30 cellular contexts compared by ENCODE assay signal in the genomic region with DNA sequence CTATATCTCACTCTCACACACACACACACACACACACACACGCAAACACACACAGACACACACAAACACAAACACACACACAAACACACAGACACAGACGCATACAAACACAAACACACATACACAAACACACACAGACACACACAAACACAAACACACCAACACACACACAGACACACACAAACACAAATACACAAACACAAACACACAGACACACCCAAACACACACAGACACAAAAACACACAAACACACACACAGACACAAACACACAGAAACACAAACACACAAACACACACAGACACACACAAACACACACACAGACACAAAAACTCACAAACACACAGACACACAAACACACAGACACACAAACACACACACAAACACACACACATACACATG.
"Had no signal": no experiment of that assay in that cellular context is flagged by ENCODE, and none has a peak within 500 bp of the region (broad histone marks: within the 10 kb centered on the region; RNA-seq: fewer than 3 reads in every experiment).

No MANE protein-coding gene starts in this region.

- H3K79me2 ChIP-seq: hepatocyte, parathyroid adenoma had no signal

- H3K9ac ChIP-seq: parathyroid adenoma had no signal

- H2AFZ ChIP-seq: hepatocyte, parathyroid adenoma had no signal

- H3K36me3 Mint-ChIP-seq: mesothelial cell of epicardium; naive B cell; natural killer cell treated with Interleukin-12 subunit alpha and Interleukin-12 subunit beta and Interleukin-15 and Interleukin-18, amount 100 ng/mL, for 72 hours; type B pancreatic cell had no signal

- H3K27me3 ChIP-seq: gastrocnemius medialis, hepatocyte, left lung, thyroid gland had no signal

- H3K27ac Mint-ChIP-seq: mesothelial cell of epicardium; naive B cell; natural killer cell treated with Interleukin-12 subunit alpha and Interleukin-12 subunit beta and Interleukin-15 and Interleukin-18, amount 100 ng/mL, for 72 hours; progenitor cell of endocrine pancreas; stimulated activated naive CD8-positive, alpha-beta T cell treated with anti-CD3 and anti-CD28 coated beads, Interleukin-15, amount 100 ng/mL, for 72 hours; type B pancreatic cell had no signal

- H3K4me1 ChIP-seq: gastrocnemius medialis, heart left ventricle, left lung, parathyroid adenoma, suprapubic skin, thyroid gland had no signal

- ATAC-seq: esophagus mucosa; gastrocnemius medialis; heart left ventricle; left cardiac atrium; left lung; mucosa of descending colon; natural killer cell treated with Interleukin-12 subunit alpha and Interleukin-12 subunit beta and Interleukin-15 and Interleukin-18, amount 100 ng/mL, for 72 hours; sciatic nerve; stimulated activated naive CD8-positive, alpha-beta T cell treated with anti-CD3 and anti-CD28 coated beads, Interleukin-15, amount 100 ng/mL, for 72 hours had no signal

- H3K9me3 Mint-ChIP-seq: mesothelial cell of epicardium; naive B cell; natural killer cell treated with Interleukin-12 subunit alpha and Interleukin-12 subunit beta and Interleukin-15 and Interleukin-18, amount 100 ng/mL, for 72 hours; neural crest cell; stimulated activated naive CD8-positive, alpha-beta T cell treated with anti-CD3 and anti-CD28 coated beads, Interleukin-15, amount 100 ng/mL, for 72 hours; type B pancreatic cell had no signal

- H3K4me3 Mint-ChIP-seq: mesothelial cell of epicardium; naive B cell; natural killer cell treated with Interleukin-12 subunit alpha and Interleukin-12 subunit beta and Interleukin-15 and Interleukin-18, amount 100 ng/mL, for 72 hours; neural crest cell; stimulated activated naive CD8-positive, alpha-beta T cell treated with anti-CD3 and anti-CD28 coated beads, Interleukin-15, amount 100 ng/mL, for 72 hours; type B pancreatic cell had no signal

- H3K4me2 ChIP-seq: hepatocyte, smooth muscle cell had no signal

- H3K4me1 Mint-ChIP-seq: naive B cell; stimulated activated naive CD8-positive, alpha-beta T cell treated with anti-CD3 and anti-CD28 coated beads, Interleukin-15, amount 100 ng/mL, for 72 hours had no signal

- H3K4me3 ChIP-seq: dorsolateral prefrontal cortex, gastrocnemius medialis, heart left ventricle, hepatocyte, left lung, mucosa of descending colon, smooth muscle cell, suprapubic skin, thyroid gland had no signal

- H3K9me3 ChIP-seq: gastrocnemius medialis, heart left ventricle, left lung, mucosa of descending colon, suprapubic skin, thyroid gland had no signal

- DNase-seq: dorsolateral prefrontal cortex; effector CD4-positive, alpha-beta T cell; foreskin fibroblast; gastrocnemius medialis; heart left ventricle; left cardiac atrium; left lung; mesenchymal stem cell; mucosa of descending colon; naive B cell; stimulated activated CD4-positive, alpha-beta T cell treated with anti-CD3 and anti-CD28 coated beads, Interleukin-12 subunit alpha, Interleukin-12 subunit beta, amount 100 ng/mL, for 4 hours; stimulated activated CD4-positive, alpha-beta T cell treated with anti-CD3 and anti-CD28 coated beads, Interleukin-1b, Interleukin-23, amount 100 ng/mL, for 48 hours; stimulated activated CD4-positive, alpha-beta T cell treated with anti-CD3 and anti-CD28 coated beads, Interleukin-4, amount 100 ng/mL, for 1 hour; stimulated activated CD8-positive, alpha-beta memory T cell treated with anti-CD3 and anti-CD28 coated beads, Interleukin-4, amount 100 ng/mL, for 48 hours; stimulated activated naive CD4-positive, alpha-beta T cell; stimulated activated naive CD8-positive, alpha-beta T cell treated with anti-CD3 and anti-CD28 coated beads, Interleukin-15, amount 100 ng/mL, for 72 hours; thyroid gland had no signal

- H3K36me3 ChIP-seq: gastrocnemius medialis, heart left ventricle, left lung, suprapubic skin, thyroid gland had no signal

- H3K27ac ChIP-seq: dorsolateral prefrontal cortex, gastrocnemius medialis, heart left ventricle, hepatocyte, left lung, parathyroid adenoma, suprapubic skin, thyroid gland had no signal

- H3K27me3 Mint-ChIP-seq: progenitor cell of endocrine pancreas, type B pancreatic cell had no signal

- FAIRE-seq: colon, islet of Langerhans had no signal
